In the genomic region with DNA sequence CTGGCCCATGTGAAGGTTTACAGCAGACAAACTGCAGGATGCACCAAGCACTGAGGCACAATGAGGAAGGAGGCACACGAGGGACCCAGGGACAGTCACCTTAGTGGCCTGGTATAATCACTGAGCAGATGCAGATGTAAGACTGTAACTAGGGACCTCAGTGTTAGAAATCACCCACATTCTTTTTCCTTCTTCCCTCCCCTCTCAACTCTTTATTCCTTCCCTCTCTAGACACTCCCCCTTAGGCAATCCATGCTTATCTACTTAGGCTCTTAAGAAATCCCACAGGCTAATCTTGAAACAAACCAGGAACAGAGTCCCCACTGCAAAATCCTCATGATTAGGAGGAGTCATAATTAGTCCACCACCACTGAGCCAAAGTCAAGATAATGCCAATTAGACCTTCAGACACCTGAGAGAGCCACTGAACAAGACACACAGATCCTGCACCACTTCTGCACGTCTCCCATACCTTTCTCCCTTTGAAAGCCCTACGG, we compare ENCODE assay signal across 20 cellular contexts.
"Had no signal": no experiment of that assay in that cellular context is flagged by ENCODE, and none has a peak within 500 bp of the region (broad histone marks: within the 10 kb centered on the region; RNA-seq: fewer than 3 reads in every experiment).

No MANE protein-coding gene starts in this region.

- H3K4me3 ChIP-seq: lower lobe of right lung, prostate gland, upper lobe of right lung had no signal

- H3K27ac Mint-ChIP-seq: activated B cell treated with CpG ODN at 0.5 μM for 24 hours; activated naive CD8-positive, alpha-beta T cell treated with anti-CD3 and anti-CD28 coated beads for 36 hours; naive thymus-derived CD4-positive, alpha-beta T cell had no signal

- H3K4me3 Mint-ChIP-seq: activated B cell treated with CpG ODN at 0.5 μM for 24 hours; activated naive CD8-positive, alpha-beta T cell treated with anti-CD3 and anti-CD28 coated beads for 36 hours; central memory CD8-positive, alpha-beta T cell; naive thymus-derived CD4-positive, alpha-beta T cell had no signal

- DNase-seq: activated B cell treated with CpG ODN at 0.5 μM for 24 hours; activated CD4-positive, alpha-beta T cell treated with anti-CD3 and anti-CD28 coated beads for 4 hours; activated CD4-positive, alpha-beta T cell treated with anti-CD3 and anti-CD28 coated beads, Interleukin-2, amount 50 U/mL, for 48 hours; activated naive CD4-positive, alpha-beta T cell treated with Interleukin-2 at 50 U/mL for 16 hours; activated naive CD8-positive, alpha-beta T cell treated with anti-CD3 and anti-CD28 coated beads for 36 hours; activated T-cell treated with anti-CD3 and anti-CD28 coated beads, Interleukin-2, amount 50 U/mL, for 48 hours; effector memory CD4-positive, alpha-beta T cell; hypothalamus; kidney; lower lobe of right lung; naive thymus-derived CD4-positive, alpha-beta T cell; stimulated activated CD4-positive, alpha-beta T cell treated with anti-CD3 and anti-CD28 coated beads, Interleukin-4, amount 100 ng/mL, for 1 hour; stimulated activated naive CD8-positive, alpha-beta T cell treated with anti-CD3 and anti-CD28 coated beads, Interleukin-15, Interleukin-2, amounts not matched to agents 100 U/mL and 50 U/mL, for 24 hours; T-helper 1 cell; T-helper 9 cell; upper lobe of right lung had no signal

- H3K9me3 ChIP-seq: lower lobe of right lung, prostate gland, upper lobe of right lung had no signal

- ATAC-seq: esophagus mucosa; left lobe of liver; lower lobe of right lung; naive thymus-derived CD4-positive, alpha-beta T cell; stimulated activated naive CD8-positive, alpha-beta T cell treated with anti-CD3 and anti-CD28 coated beads, Interleukin-15, Interleukin-2, amounts not matched to agents 100 U/mL and 50 U/mL, for 24 hours; upper lobe of right lung had no signal

- H3K4me1 Mint-ChIP-seq: activated B cell treated with CpG ODN at 0.5 μM for 24 hours; activated naive CD8-positive, alpha-beta T cell treated with anti-CD3 and anti-CD28 coated beads for 36 hours; central memory CD8-positive, alpha-beta T cell; naive thymus-derived CD4-positive, alpha-beta T cell had no signal

- H3K27ac ChIP-seq: lower lobe of right lung, prostate gland, upper lobe of right lung had no signal

- H3K9me3 Mint-ChIP-seq: activated naive CD8-positive, alpha-beta T cell treated with anti-CD3 and anti-CD28 coated beads for 36 hours had no signal

- H3K27me3 Mint-ChIP-seq: activated B cell treated with CpG ODN at 0.5 μM for 24 hours; activated naive CD8-positive, alpha-beta T cell treated with anti-CD3 and anti-CD28 coated beads for 36 hours; central memory CD8-positive, alpha-beta T cell; naive thymus-derived CD4-positive, alpha-beta T cell had no signal

- H3K4me1 ChIP-seq: lower lobe of right lung, prostate gland, upper lobe of right lung had no signal

- H3K36me3 Mint-ChIP-seq: activated naive CD8-positive, alpha-beta T cell treated with anti-CD3 and anti-CD28 coated beads for 36 hours had no signal

- H3K27me3 ChIP-seq: upper lobe of right lung had no signal

- H3K36me3 ChIP-seq: lower lobe of right lung, prostate gland, upper lobe of right lung had no signal
